Comparison of ENCODE assay signal across 9 cellular contexts in the genomic region with DNA sequence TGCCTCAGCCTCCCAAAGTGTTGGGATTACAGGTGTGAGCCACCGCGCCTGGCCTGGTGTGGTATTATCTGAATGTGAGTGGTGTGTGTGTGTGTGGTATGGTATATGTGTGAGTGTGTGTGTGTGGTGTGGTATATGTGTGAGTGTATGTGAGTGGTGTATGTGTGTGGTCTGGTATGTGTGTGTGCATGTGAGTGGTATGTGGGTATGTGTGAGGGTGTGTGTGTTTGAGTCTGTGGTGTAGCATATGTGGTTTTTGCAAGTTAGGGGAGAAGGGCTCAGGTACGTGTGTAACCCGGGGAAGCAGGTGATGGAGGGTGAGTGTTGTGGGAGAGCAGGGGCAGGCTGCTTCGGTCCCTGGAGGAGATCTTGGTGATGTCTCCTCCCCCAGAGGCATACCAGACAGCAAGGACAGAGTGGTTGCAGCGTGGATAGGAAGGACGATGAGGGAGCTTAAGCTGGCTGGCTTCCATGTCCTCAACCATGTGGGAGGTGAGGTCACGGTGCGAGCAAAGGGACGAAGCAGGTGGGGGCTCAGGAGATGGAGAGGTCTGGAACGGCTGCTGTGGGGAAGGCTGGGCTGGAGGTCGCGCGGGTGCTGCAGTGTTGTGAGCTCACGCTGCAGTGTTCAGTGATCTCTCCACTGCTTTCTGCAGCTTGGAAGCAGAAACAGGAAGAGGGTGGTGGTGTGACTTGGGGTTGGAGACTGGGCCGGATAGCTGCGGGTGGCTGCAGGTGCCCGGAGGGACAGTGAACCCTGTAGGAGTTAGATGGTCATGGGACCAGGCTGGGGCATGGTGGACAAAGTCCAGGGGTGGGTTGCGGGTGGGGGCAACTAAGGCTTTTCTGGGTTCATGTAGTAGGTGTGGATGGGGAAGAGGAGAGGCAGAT. TPM values are rescaled to one million over a fixed set of nuclear protein-coding genes. Genes with fewer than 3 reads are reported as not detected.
DNase-seq lines count a peak whose midpoint lies in the region; ATAC-seq, FAIRE-seq and TF ChIP-seq lines count a peak whose summit lies in the region.
"Had no signal": no experiment of that assay in that cellular context is flagged by ENCODE, and none has a peak within 500 bp of the region (broad histone marks: within the 10 kb centered on the region; RNA-seq: fewer than 3 reads in every experiment).

No MANE protein-coding gene starts in this region.

- DNase-seq in GM12892 (ENCODE audit: insufficient read length) (no peak), dorsolateral prefrontal cortex (peak in 1 of 10 donors; percentile 44), inferior parietal cortex (ENCODE audit: extremely low spot score) (no peak), Ammon's horn (ENCODE audit: low spot score) (no peak)
- DNase-seq in Jurkat, Clone E6-1 (ENCODE audit: low read depth, low spot score): peak; percentile 42

- no peaks in the 10 kb centered on the region for H3K27me3 ChIP-seq in dorsolateral prefrontal cortex
- no peaks in the 10 kb centered on the region for H3K27me3 ChIP-seq in parathyroid adenoma (ENCODE audit: control insufficient read depth, insufficient read depth, low read length)

- no peaks in the 10 kb centered on the region for H3K9me3 ChIP-seq in parathyroid adenoma (ENCODE audit: control insufficient read depth, low read length)

- TF ChIP-seq POLR2A in GM12892 (IDR thresholded peaks at IDR 0.05; ENCODE audit: low read depth, low read length): peak; percentile 10; the same call in 1 of the 2 replicates

- peak overlapping the region; percentile 75 for H3K4me2 ChIP-seq in parathyroid adenoma (ENCODE audit: low read length)

- H3K79me2 ChIP-seq in parathyroid adenoma: peaks cover 5% of the 10 kb centered on the region

- no peak overlapping the region for H2AFZ ChIP-seq in parathyroid adenoma

- FAIRE-seq in GM12892 (lab: Jason Lieb, UNC): no peak

- H3K4me1 ChIP-seq in parathyroid adenoma: peaks cover 24% of the 10 kb centered on the region

- H3K27ac ChIP-seq in dorsolateral prefrontal cortex (peak overlapping the region in 40 of 59 donors; percentile 4 to 83 (median 50)), parathyroid adenoma (peak overlapping the region; percentile 54)

- no peak overlapping the region for H3K9ac ChIP-seq in parathyroid adenoma

- no peaks in the 10 kb centered on the region for H3K36me3 ChIP-seq in parathyroid adenoma (ENCODE audit: control insufficient read depth, insufficient read depth, low read length)

- intact Hi-C loops in dorsolateral prefrontal cortex (cut with DNase I): no loop called here

- ATAC-seq in HG02970 (IDR thresholded peaks at IDR 0.05; ENCODE audit: low FRiP score, unreplicated experiment) (no peak), HG02870 (IDR thresholded peaks at IDR 0.05; ENCODE audit: unreplicated experiment) (no peak)

- no peak for TF ChIP-seq CTCF in dorsolateral prefrontal cortex (IDR thresholded peaks at IDR 0.05 in 54 of 56, conservative IDR thresholded peaks at IDR 0.05 in 2 of 56; ENCODE audit: low read depth in 1 of 56, partially characterized antibody in 56 of 56)
- no peak for TF ChIP-seq CTCF in parathyroid adenoma (IDR thresholded peaks at IDR 0.05)

- peak overlapping the region; percentile 2 for H3K4me3 ChIP-seq in Jurkat, Clone E6-1 (ENCODE audit: low read length)
- H3K4me3 ChIP-seq in dorsolateral prefrontal cortex (peak overlapping the region in 24 of 59 donors; percentile 3 to 96 (median 28)), parathyroid adenoma (ENCODE audit: low read depth, low read length) (peak overlapping the region; percentile 25)

RNA-seq across cellular contexts. Expression of a gene that starts 5.0 kb away (rescaled TPM):
- polyA plus RNA-seq in GM12892 (2012; ENCODE audit: missing spikeins): 26.2 TPM
- polyA plus RNA-seq in Jurkat, Clone E6-1 (2012; ENCODE audit: insufficient read depth, insufficient read length): 56.8 TPM
- 100 to 1,000 TPM in 70 of 120 experiments, 10 to 100 TPM in 50; 67.5 to 174 (median 103) TPM for total RNA-seq in dorsolateral prefrontal cortex

RNA-seq across cellular contexts. Expression of a gene that starts 22.5 kb away (rescaled TPM):
- polyA plus RNA-seq in GM12892 (2012; ENCODE audit: missing spikeins): 1.5 TPM
- 0.98 TPM for polyA plus RNA-seq in Jurkat, Clone E6-1 (2012; ENCODE audit: insufficient read depth, insufficient read length)
- total RNA-seq in dorsolateral prefrontal cortex: 1 to 10 TPM in 16 of 120 experiments, under 1 TPM in 70, not detected in 34; 0.17 to 2.5 (median 0.62) TPM

RNA-seq across cellular contexts. Expression of a gene that starts 23.6 kb away (rescaled TPM):
- polyA plus RNA-seq in GM12892 (2012; ENCODE audit: missing spikeins): not detected
- polyA plus RNA-seq in Jurkat, Clone E6-1 (2012; ENCODE audit: insufficient read depth, insufficient read length): 1.6 TPM
- total RNA-seq in dorsolateral prefrontal cortex: 100 to 1,000 TPM in 114 of 120 experiments, 10 to 100 TPM in 6; 83.0 to 177 (median 133) TPM

RNA-seq across cellular contexts. Expression of a gene that starts 57.1 kb away (rescaled TPM):
- polyA plus RNA-seq in GM12892 (2012; ENCODE audit: missing spikeins): not detected
- polyA plus RNA-seq in Jurkat, Clone E6-1 (2012; ENCODE audit: insufficient read depth, insufficient read length): not detected
- under 1 TPM in 9 of 120 experiments, not detected in 111; 0.48 to 0.93 (median 0.86) TPM for total RNA-seq in dorsolateral prefrontal cortex
- total RNA-seq: pulmonary artery endothelial cell had no signal
